In genomic region chrX:137212078-137212632, GRCh38 we compare ENCODE assay signal across 22 cellular contexts.
A peak's percentile ranks its signal among the peaks of the same experiment; 100 is the strongest.
DNase-seq lines count a peak whose midpoint lies in the region; ATAC-seq, FAIRE-seq and TF ChIP-seq lines count a peak whose summit lies in the region.
"Had no signal": no experiment of that assay in that cellular context is flagged by ENCODE, and none has a peak within 500 bp of the region (broad histone marks: within the 10 kb centered on the region; RNA-seq: fewer than 3 reads in every experiment).

No MANE protein-coding gene starts in this region.

- H2BK120ac ChIP-seq in mesendoderm (ENCODE audit: low read depth, low read length), result no peak overlapping the region

- ATAC-seq in GM19351 (IDR thresholded peaks at IDR 0.05; ENCODE audit: unreplicated experiment), result no peak
- ATAC-seq: CD8-positive, alpha-beta T cell; Right ventricle myocardium inferior had no signal

- TF ChIP-seq CTCF in bronchial epithelial cell (IDR thresholded peaks at IDR 0.05; ENCODE audit: insufficient read depth, low read length, severe bottlenecking), result no peak

- H3K23ac ChIP-seq in mesendoderm (ENCODE audit: low read length), result no peak overlapping the region

- WGBS in mesendoderm (ENCODE audit: extremely low coverage, insufficient coverage, low lambda C conversion rate), result no CpG with 5 or more reads among the region's 4 CpGs

- H3K27ac ChIP-seq in mesendoderm (ENCODE audit: low read depth, low read length), result no peak overlapping the region
- H3K27ac ChIP-seq: BLaER1 treated with 17β-estradiol and CSF1 and Interleukin-3, amounts not matched to agents 10 nM and 100 nM; GM23248; Peyer's patch had no signal

- H2BK5ac ChIP-seq in mesendoderm (ENCODE audit: low read length), result no peak overlapping the region

- no peak overlapping the region for H2BK15ac ChIP-seq in mesendoderm (replicated peaks; ENCODE audit: low read depth)

- no peak overlapping the region for H4K8ac ChIP-seq in mesendoderm (ENCODE audit: low read depth, low read length)

- H3K4me2 ChIP-seq in mesendoderm (ENCODE audit: low read length), result no peak overlapping the region
- H3K4me2 ChIP-seq: BLaER1 treated with 17β-estradiol and CSF1 and Interleukin-3, amounts not matched to agents 10 nM and 100 nM had no signal

- H3K4me3 ChIP-seq in bronchial epithelial cell (ENCODE audit: low read depth, low read length) (no peak overlapping the region), mesendoderm (ENCODE audit: low read length) (no peak overlapping the region)
- H3K4me3 ChIP-seq: BLaER1 treated with 17β-estradiol and CSF1 and Interleukin-3, amounts not matched to agents 10 nM and 100 nM; GM23248; MG63; Peyer's patch had no signal

- no peak overlapping the region for H3K4ac ChIP-seq in mesendoderm (ENCODE audit: low read depth, low read length)

- DNase-seq in NCI-H1417 (lab: John Stamatoyannopoulos, UW), result peak in 2 of 3 experiments; percentile 25 to 71
- DNase-seq in NCI-H1417 treated with DMSO at 0.1 percent for 48 hours (lab: John Stamatoyannopoulos, UW), result no peak
- peak; percentile 83 for DNase-seq in NCI-H146 treated with DMSO at 0.1 percent for 48 hours (lab: John Stamatoyannopoulos, UW; ENCODE audit: unreplicated experiment)
- DNase-seq in bronchial epithelial cell (ENCODE audit: low read depth), result peak; percentile 74
- peak; percentile 18 for DNase-seq in mesendoderm
- DNase-seq in ureter (ENCODE audit: low spot score), result no peak
- no peak for DNase-seq in hippocampal formation (lab: John Stamatoyannopoulos, UW)
- DNase-seq: 8988T; CD8-positive, alpha-beta T cell; GM23248; Kasumi-1; MG63; NCI-H1694; NCI-H2081; NCI-H2171 treated with DMSO at 0.1 percent for 48 hours; NCI-H446; NCI-H526 treated with DMSO at 0.1 percent for 48 hours; NK-92 treated with Interleukin-12 subunit alpha and Interleukin-12 subunit beta, amount 100 ng/mL, for 24 hours; Peyer's patch had no signal

- H3K27me3 ChIP-seq in bronchial epithelial cell (ENCODE audit: control insufficient read depth, insufficient read depth, low read length), result no peaks in the 10 kb centered on the region
- H3K27me3 ChIP-seq in mesendoderm (ENCODE audit: insufficient read depth, low read length, poor library complexity), result no peaks in the 10 kb centered on the region
- H3K27me3 ChIP-seq: MG63, Peyer's patch had no signal

- H3K4me1 ChIP-seq in mesendoderm (ENCODE audit: control insufficient read depth, low read depth, low read length), result no peaks in the 10 kb centered on the region
- H3K4me1 ChIP-seq: BLaER1 treated with 17β-estradiol and CSF1 and Interleukin-3, amounts not matched to agents 10 nM and 100 nM; Peyer's patch had no signal

- no peaks in the 10 kb centered on the region for H3K79me1 ChIP-seq in mesendoderm (ENCODE audit: low read length)

- no peak overlapping the region for H2AK5ac ChIP-seq in mesendoderm (ENCODE audit: low read length)

- H3K18ac ChIP-seq in mesendoderm (ENCODE audit: low read length), result no peak overlapping the region

- H3K36me3 ChIP-seq in bronchial epithelial cell (ENCODE audit: control insufficient read depth, insufficient read depth, low read length) (no peaks in the 10 kb centered on the region), mesendoderm (ENCODE audit: control insufficient read depth, insufficient read depth, low read length) (no peaks in the 10 kb centered on the region)
- H3K36me3 ChIP-seq: BLaER1 treated with 17β-estradiol and CSF1 and Interleukin-3, amounts not matched to agents 10 nM and 100 nM; MG63; Peyer's patch had no signal

- no peaks in the 10 kb centered on the region for H3K79me2 ChIP-seq in mesendoderm (ENCODE audit: control insufficient read depth, insufficient read depth, low read length)

- no peak overlapping the region for H3K9ac ChIP-seq in mesendoderm (ENCODE audit: low read length)
- H3K9ac ChIP-seq: BLaER1 treated with 17β-estradiol and CSF1 and Interleukin-3, amounts not matched to agents 10 nM and 100 nM; GM23248 had no signal

- no peak for FAIRE-seq in bronchial epithelial cell (lab: Jason Lieb, UNC)

- H4K5ac ChIP-seq in mesendoderm (ENCODE audit: low read length), result no peak overlapping the region

- no peak overlapping the region for H3K56ac ChIP-seq in mesendoderm (ENCODE audit: low read length)

Comparison
In these comparisons a context has a peak if more than half of its experiments do, and no peak if none do; other contexts are left out.
1. DNase-seq: peak in NCI-H1417 (2 of 3), NCI-H146 treated with DMSO at 0.1 percent for 48 hours (single experiment), bronchial epithelial cell (single experiment) and mesendoderm (single experiment); none in NCI-H1417 treated with DMSO at 0.1 percent for 48 hours (single experiment), ureter (single experiment) and hippocampal formation (0 of 2).